22 cellular contexts compared by ENCODE assay signal in the genomic region with DNA sequence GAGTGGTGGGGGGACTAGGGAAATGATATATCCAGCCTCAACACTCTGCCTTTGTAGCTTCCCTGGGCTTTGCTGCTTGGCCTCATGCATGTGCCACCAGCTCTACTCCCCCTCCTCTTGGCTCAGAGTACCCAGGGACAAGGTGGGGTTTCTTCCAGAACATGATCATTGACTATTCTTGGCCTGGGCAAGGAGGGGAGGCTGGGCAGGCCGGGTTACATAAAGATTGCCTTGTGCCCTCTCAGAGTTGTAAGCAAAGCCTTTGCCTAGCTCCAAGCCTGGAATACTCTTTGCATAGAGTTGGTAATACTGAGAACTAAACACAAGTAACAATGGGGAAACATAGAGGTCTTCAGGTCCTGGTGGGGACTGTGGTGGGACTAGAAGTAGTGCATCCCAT.
"Had no signal": no experiment of that assay in that cellular context is flagged by ENCODE, and none has a peak within 500 bp of the region (broad histone marks: within the 10 kb centered on the region; RNA-seq: fewer than 3 reads in every experiment).

No MANE protein-coding gene starts in this region.

- H3K4me1 Mint-ChIP-seq: activated CD4-positive, alpha-beta T cell treated with anti-CD3 and anti-CD28 coated beads, Interleukin-2, amount 10 ng/mL, durations not matched to agents 24 days and 14 days had no signal

- H3K4me1 ChIP-seq: thyroid gland had no signal

- DNase-seq: activated CD4-positive, alpha-beta memory T cell treated with anti-CD3 and anti-CD28 coated beads, Interleukin-2, amount 10 ng/mL, durations not matched to agents 7 days and 5 days; activated CD4-positive, alpha-beta T cell treated with anti-CD3 and anti-CD28 coated beads, Interleukin-2, amount 10 ng/mL, durations not matched to agents 24 days and 14 days; aorta; brain microvascular endothelial cell; central memory CD4-positive, alpha-beta T cell; effector memory CD4-positive, alpha-beta T cell; foreskin melanocyte; glutamatergic neuron; hypothalamus; left colon; lower lobe of right lung; naive B cell; stimulated activated CD4-positive, alpha-beta T cell treated with anti-CD3 and anti-CD28 coated beads, Interleukin-12 subunit alpha, Interleukin-12 subunit beta, amount 100 ng/mL, for 4 hours; stimulated activated CD4-positive, alpha-beta T cell treated with anti-CD3 and anti-CD28 coated beads, Interleukin-4, amount 100 ng/mL, for 4 hours; substantia nigra; T-cell; thyroid gland had no signal

- H3K36me3 Mint-ChIP-seq: activated naive CD4-positive, alpha-beta T cell treated with anti-CD3 and anti-CD28 coated beads, Interleukin-2, amount 50 U/mL, for 72 hours; neural progenitor cell had no signal

- H3K4me3 Mint-ChIP-seq: activated CD4-positive, alpha-beta memory T cell treated with anti-CD3 and anti-CD28 coated beads, Interleukin-2, amount 10 ng/mL, durations not matched to agents 7 days and 5 days; activated CD4-positive, alpha-beta T cell treated with anti-CD3 and anti-CD28 coated beads, Interleukin-2, amount 10 ng/mL, durations not matched to agents 24 days and 14 days; naive B cell; neural progenitor cell; stimulated activated naive CD8-positive, alpha-beta T cell treated with anti-CD3 and anti-CD28 coated beads, Interleukin-15, Interleukin-2, amounts not matched to agents 100 ng/mL and 50 ng/mL, for 24 hours; T-cell had no signal

- H3K27ac Mint-ChIP-seq: activated CD4-positive, alpha-beta memory T cell treated with anti-CD3 and anti-CD28 coated beads, Interleukin-2, amount 10 ng/mL, durations not matched to agents 7 days and 5 days; activated CD4-positive, alpha-beta T cell treated with anti-CD3 and anti-CD28 coated beads, Interleukin-2, amount 10 ng/mL, durations not matched to agents 24 days and 14 days; activated naive CD4-positive, alpha-beta T cell treated with anti-CD3 and anti-CD28 coated beads, Interleukin-2, amount 50 U/mL, for 72 hours; neural progenitor cell; stimulated activated naive CD8-positive, alpha-beta T cell treated with anti-CD3 and anti-CD28 coated beads, Interleukin-15, Interleukin-2, amounts not matched to agents 100 ng/mL and 50 ng/mL, for 24 hours had no signal

- H3K27me3 Mint-ChIP-seq: naive B cell; stimulated activated naive CD8-positive, alpha-beta T cell treated with anti-CD3 and anti-CD28 coated beads, Interleukin-15, Interleukin-2, amounts not matched to agents 100 ng/mL and 50 ng/mL, for 24 hours had no signal

- H3K27ac ChIP-seq: brain microvascular endothelial cell, lower lobe of right lung, neural progenitor cell, thyroid gland had no signal

- ATAC-seq: activated CD4-positive, CD25-positive, alpha-beta regulatory T cell treated with anti-CD3 and anti-CD28 coated beads, Interleukin-2, amount 50 U/mL, for 24 hours; activated naive CD4-positive, alpha-beta T cell treated with anti-CD3 and anti-CD28 coated beads, Interleukin-2, amount 50 U/mL, for 72 hours; esophagus mucosa; left colon; T-cell had no signal

- H3K4me3 ChIP-seq: lower lobe of right lung, neural progenitor cell, thyroid gland had no signal

- H3K36me3 ChIP-seq: brain microvascular endothelial cell, neural progenitor cell, thyroid gland had no signal

- H3K9me3 ChIP-seq: lower lobe of right lung, thyroid gland had no signal

- H3K27me3 ChIP-seq: brain microvascular endothelial cell, neural progenitor cell, thyroid gland had no signal

- H3K9me3 Mint-ChIP-seq: activated CD4-positive, alpha-beta memory T cell treated with anti-CD3 and anti-CD28 coated beads, Interleukin-2, amount 10 ng/mL, durations not matched to agents 7 days and 5 days; activated CD4-positive, alpha-beta T cell treated with anti-CD3 and anti-CD28 coated beads, Interleukin-2, amount 10 ng/mL, durations not matched to agents 24 days and 14 days; activated naive CD4-positive, alpha-beta T cell treated with anti-CD3 and anti-CD28 coated beads, Interleukin-2, amount 50 U/mL, for 72 hours; neural progenitor cell; stimulated activated naive CD8-positive, alpha-beta T cell treated with anti-CD3 and anti-CD28 coated beads, Interleukin-15, Interleukin-2, amounts not matched to agents 100 ng/mL and 50 ng/mL, for 24 hours; T-cell had no signal
